In the genomic region with DNA sequence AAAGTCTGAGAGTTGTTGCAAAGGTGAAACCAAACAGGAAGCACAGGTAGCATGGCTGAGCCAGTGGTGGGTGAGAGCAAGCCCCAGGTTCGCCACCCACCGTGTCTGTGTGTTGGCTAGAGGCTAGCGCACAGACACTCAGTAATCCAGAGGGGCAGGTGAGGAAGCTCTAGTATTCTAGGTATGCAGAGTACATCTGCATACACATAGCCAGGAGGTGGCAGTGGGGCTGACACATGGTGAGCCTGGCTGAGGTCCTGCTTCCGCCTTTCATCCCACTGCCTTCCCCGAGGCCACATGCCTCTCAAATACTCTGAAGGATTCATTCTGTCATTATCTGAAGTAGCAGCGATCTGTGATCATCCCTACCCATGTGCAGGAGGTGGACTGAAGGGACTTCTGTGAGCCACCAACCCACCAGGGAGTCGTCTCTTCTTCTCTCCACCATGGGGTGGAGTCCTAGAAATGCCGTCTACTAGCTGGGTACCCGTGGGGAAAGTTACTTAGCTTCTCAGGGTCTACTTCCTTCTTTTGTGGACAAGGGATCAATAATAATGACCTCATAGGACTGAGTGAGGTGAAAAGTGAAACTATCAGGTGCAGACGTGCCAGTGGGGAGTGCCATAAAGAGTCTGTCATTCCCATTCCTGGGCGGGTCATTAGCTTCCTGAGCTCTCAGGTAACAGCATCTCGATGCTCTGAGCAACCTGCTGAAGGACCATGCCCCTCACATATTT, we compare ENCODE assay signal across 9 cellular contexts. TPM values are rescaled to one million over a fixed set of nuclear protein-coding genes. Genes with fewer than 3 reads are reported as not detected.
DNase-seq lines count a peak whose midpoint lies in the region; ATAC-seq, FAIRE-seq and TF ChIP-seq lines count a peak whose summit lies in the region.
"Had no signal": no experiment of that assay in that cellular context is flagged by ENCODE, and none has a peak within 500 bp of the region (broad histone marks: within the 10 kb centered on the region; RNA-seq: fewer than 3 reads in every experiment).

No MANE protein-coding gene starts in this region.

- no peak overlapping the region for H4K91ac ChIP-seq in H1 (replicated peaks; ENCODE audit: insufficient read length, low read length)

- TF ChIP-seq RAD21 in H1 (IDR thresholded peaks at IDR 0.05 in 1 of 2, conservative IDR thresholded peaks at IDR 0.05 in 1 of 2; ENCODE audit: low read depth in 2 of 2, low read length in 2 of 2) = no peak

- H3K79me2 ChIP-seq in H1 (ENCODE audit: control insufficient read depth in 1 of 2, insufficient read depth in 2 of 2, low read length in 2 of 2) = no peaks in the 10 kb centered on the region

- H3K27ac ChIP-seq in H1 (ENCODE audit: low read depth, low read length) = no peak overlapping the region

- no peaks in the 10 kb centered on the region for H3K27me3 ChIP-seq in H1 (replicated peaks in 1 of 4; ENCODE audit: control insufficient read depth in 3 of 4, extremely low read depth in 1 of 4, insufficient read depth in 3 of 4, low read length in 3 of 4)

- peak overlapping the region; percentile 98 for H2BK12ac ChIP-seq in H1 (ENCODE audit: low read depth, low read length)

- H3K9ac ChIP-seq in H1 (replicated peaks in 1 of 4; ENCODE audit: extremely low read depth in 1 of 4, low read depth in 3 of 4, low read length in 3 of 4) = no peak overlapping the region; a peak in 2 of 7 replicates

- in situ Hi-C loops in G401 (cut with HindIII; ENCODE audit: low sequenced_read_pairs) = no loop called here

- H2BK5ac ChIP-seq in H1 (ENCODE audit: low read depth, low read length) = peak overlapping the region; percentile 97

- H3K4me3 ChIP-seq in GM12875 (ENCODE audit: low read depth, low read length) (no peak overlapping the region), H1 (ENCODE audit: extremely low read depth in 1 of 4, insufficient read depth in 2 of 4, low read depth in 3 of 4, low read length in 4 of 4) (no peak overlapping the region)

- no peaks in the 10 kb centered on the region for H3K23me2 ChIP-seq in H1 (ENCODE audit: low read depth, low read length)

- H3K23ac ChIP-seq in H1 (ENCODE audit: insufficient read length) = no peak overlapping the region

- no peak overlapping the region for H3K56ac ChIP-seq in H1 (replicated peaks; ENCODE audit: insufficient read length, low read depth, low read length)

- ATAC-seq in GM19467 (IDR thresholded peaks at IDR 0.05; ENCODE audit: unreplicated experiment) (peak; percentile 43), HG03469 (IDR thresholded peaks at IDR 0.05; ENCODE audit: unreplicated experiment) (peak; percentile 38), HG02884 (IDR thresholded peaks at IDR 0.05; ENCODE audit: unreplicated experiment) (no peak), GM18858 (IDR thresholded peaks at IDR 0.05; ENCODE audit: unreplicated experiment) (no peak)

- H2AK5ac ChIP-seq in H1 (ENCODE audit: low read depth, low read length) = peak overlapping the region; percentile 57; the same call in 1 of the 2 replicates

- no peak overlapping the region for H2BK120ac ChIP-seq in H1 (replicated peaks; ENCODE audit: low read depth, low read length)

- no peak for FAIRE-seq in H1 (lab: Jason Lieb, UNC)

- CTCF ChIA-PET in H1 (lab: Charles Lee; ENCODE audit: partially characterized antibody) = interaction anchor here (0.7 to 13.9 kb wide), 19 partner anchors 7 to 159 kb away, joined by 3 to 238 read pairs (median 4); a partner anchor contains a TSS

- 0 out of 8 replicates have a peak, but pooled peaks cover 0 to 2% (median 0%) of the 10 kb centered on the region in 4 experiments for H3K36me3 ChIP-seq in H1 (ENCODE audit: control insufficient read depth in 2 of 4, insufficient read depth in 4 of 4, low read length in 3 of 4)

- 73% methylated on average over 12 of the region's 12 CpGs; no CpG with 5 or more reads in 1 of the 2 experiments for WGBS in H1 (ENCODE audit: extremely low coverage in 1 of 2, insufficient coverage in 1 of 2, insufficient read length in 1 of 2, insufficient replicate concordance in 2 of 2, low coverage in 1 of 2, low lambda C conversion rate in 2 of 2, missing lambda C conversion rate in 1 of 2), 2 experiments

- no peak overlapping the region for H2BK15ac ChIP-seq in H1 (ENCODE audit: low read length)

- peak overlapping the region; percentile 45 for H4K8ac ChIP-seq in H1 (ENCODE audit: extremely low read depth, insufficient read depth, low read length)

- peak; percentile 43 to 54 for DNase-seq in H1 (ENCODE audit: low read depth in 1 of 2, low spot score in 2 of 2)
- no peak for DNase-seq in NCI-H2081 (lab: John Stamatoyannopoulos, UW)
- no peak for DNase-seq in G401 (ENCODE audit: low spot score)
- DNase-seq: stimulated activated CD4-positive, alpha-beta T cell treated with anti-CD3 and anti-CD28 coated beads, Interleukin-4, amount 100 ng/mL, for 4 hours had no signal

- no peak overlapping the region for H4K5ac ChIP-seq in H1 (ENCODE audit: insufficient read length, low read depth, low read length)

- peak overlapping the region; percentile 64; the same call in 1 of the 2 replicates for H3K18ac ChIP-seq in H1 (ENCODE audit: extremely low read depth, low read length)

- no peak overlapping the region for H3K14ac ChIP-seq in H1 (ENCODE audit: insufficient read length)

- H3K9me3 ChIP-seq in H1 (ENCODE audit: insufficient read depth in 2 of 2, low read depth in 1 of 2, low read length in 1 of 2) = no peaks in the 10 kb centered on the region

- H4K20me1 ChIP-seq in H1 (replicated peaks in 1 of 2; ENCODE audit: control insufficient read depth in 1 of 2, insufficient read depth in 2 of 2, low read length in 2 of 2) = no peaks in the 10 kb centered on the region

- no peak for TF ChIP-seq POLR2A in H1 (IDR thresholded peaks at IDR 0.05; ENCODE audit: control extremely low read depth in 1 of 2, low read depth in 2 of 2, low read length in 2 of 2)

- H3K4me1 ChIP-seq in H1 (replicated peaks in 1 of 4; ENCODE audit: control insufficient read depth in 3 of 4, insufficient read depth in 4 of 4, low read length in 3 of 4) = peaks cover 3 to 9% (median 6%) of the 10 kb centered on the region in 4 experiments

- peak overlapping the region; percentile 89 for H2BK20ac ChIP-seq in H1 (ENCODE audit: low read length)

- POLR2A ChIA-PET in H1 (lab: Charles Lee; ENCODE audit: partially characterized antibody) = interaction anchor here (0.8 to 4.8 kb wide), 7 partner anchors 24 to 216 kb away, joined by 3 to 32 read pairs (median 4); no protein-coding TSS in a partner anchor

- TF ChIP-seq EP300 in H1 (IDR thresholded peaks at IDR 0.05; ENCODE audit: borderline replicate concordance in 1 of 2, low read depth in 2 of 2, low read length in 2 of 2) = no peak

- H2AFZ ChIP-seq in H1 (ENCODE audit: low read length) = no peak overlapping the region

- H3K79me1 ChIP-seq in H1 (ENCODE audit: low read depth, low read length) = no peaks in the 10 kb centered on the region

- H3K4me2 ChIP-seq in H1 (ENCODE audit: insufficient read depth in 1 of 2, low read depth in 2 of 2, low read length in 2 of 2) = peak overlapping the region in 1 of 2 experiments; percentile 42; a peak in 1 of 4 replicates

- H3K4ac ChIP-seq in H1 (replicated peaks; ENCODE audit: insufficient read length, low read depth, low read length) = no peak overlapping the region

- peak; percentile 6; the same call in 1 of the 2 replicates for TF ChIP-seq CTCF in GM12875 (IDR thresholded peaks at IDR 0.05; ENCODE audit: borderline replicate concordance, insufficient read depth, low read depth, low read length)
- no peak for TF ChIP-seq CTCF in H1 (IDR thresholded peaks at IDR 0.05; ENCODE audit: control extremely low read depth in 1 of 3, insufficient read depth in 1 of 3, low read depth in 1 of 3, low read length in 3 of 3)

TF ChIP-seq in H1, 55 proteins besides CTCF, POLR2A, EP300 and RAD21 (continues in another document):
- TF ChIP-seq TAF1 (IDR thresholded peaks at IDR 0.05; ENCODE audit: low read depth, low read length) (0 out of 2 replicates have a peak, but pooled peaks have one; percentile 17), NRF1 (IDR thresholded peaks at IDR 0.05; ENCODE audit: low read depth, low read length) (no peak), YY1 (IDR thresholded peaks at IDR 0.05; ENCODE audit: low read depth, low read length) (0 out of 2 replicates have a peak, but pooled peaks have one; percentile 16), TEAD4 (IDR thresholded peaks at IDR 0.05; ENCODE audit: low read depth, low read length) (peak; percentile 96)
- TF ChIP-seq, protein P1, sequence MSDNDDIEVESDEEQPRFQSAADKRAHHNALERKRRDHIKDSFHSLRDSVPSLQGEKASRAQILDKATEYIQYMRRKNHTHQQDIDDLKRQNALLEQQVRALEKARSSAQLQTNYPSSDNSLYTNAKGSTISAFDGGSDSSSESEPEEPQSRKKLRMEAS (IDR thresholded peaks at IDR 0.05) = peak; percentile 88
- TF ChIP-seq, protein P2, sequence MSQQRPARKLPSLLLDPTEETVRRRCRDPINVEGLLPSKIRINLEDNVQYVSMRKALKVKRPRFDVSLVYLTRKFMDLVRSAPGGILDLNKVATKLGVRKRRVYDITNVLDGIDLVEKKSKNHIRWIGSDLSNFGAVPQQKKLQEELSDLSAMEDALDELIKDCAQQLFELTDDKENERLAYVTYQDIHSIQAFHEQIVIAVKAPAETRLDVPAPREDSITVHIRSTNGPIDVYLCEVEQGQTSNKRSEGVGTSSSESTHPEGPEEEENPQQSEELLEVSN (IDR thresholded peaks at IDR 0.05) = peak; percentile 77

RNA-seq across cellular contexts. Expression of a gene that starts 36.0 kb away (rescaled TPM):
- total RNA-seq in H1 (2021; fragmentation: NEBNext Ultra II Directional; extraction: Animal tissue kit (Norgen Biotek cat#: 25700)) = 0.45 TPM in 1 of 2 replicates, not detected in the other
- 0.63 and 0.77 TPM in 2 replicates for polyA plus RNA-seq in H1 (2011; rRNA removed)
- 0.44 TPM for polyA plus RNA-seq in H1 (2011; cell fraction: cytosol; rRNA removed)
- 0.60 TPM for polyA plus RNA-seq in H1 (2011; cell fraction: nucleus; rRNA removed)
- polyA plus RNA-seq in H1 (2012, experiment 1 of 2) = 0.27 to 0.81 TPM (median 0.46 TPM) in 3 of 4 replicates, not detected in the other
- 0.47 TPM for polyA plus RNA-seq in H1 (2012, experiment 2 of 2)
- polyA plus RNA-seq in H1 (2013, experiment 1 of 2) = 0.18 TPM
- polyA plus RNA-seq in H1 (2013, experiment 2 of 2) = 0.24 TPM
- polyA minus RNA-seq in H1 (2011; rRNA and poly(A)+ RNA removed) = 0.51 and 1.6 TPM in 2 replicates
- polyA minus RNA-seq in H1 (2011; cell fraction: cytosol; rRNA and poly(A)+ RNA removed) = not detected
- polyA minus RNA-seq in H1 (2011; cell fraction: nucleus; rRNA and poly(A)+ RNA removed) = not detected
- total RNA-seq in G401 (2014; rRNA removed; shearing (Covaris generic)) = not detected in 2 replicates

RNA-seq across cellular contexts. Expression of a gene that starts 58.3 kb away (rescaled TPM):
- 0.61 and 0.67 TPM in 2 replicates for total RNA-seq in H1 (2021; fragmentation: NEBNext Ultra II Directional; extraction: Animal tissue kit (Norgen Biotek cat#: 25700))
- polyA plus RNA-seq in H1 (2011; rRNA removed) = 0.83 and 0.96 TPM in 2 replicates
- 0.39 TPM for polyA plus RNA-seq in H1 (2011; cell fraction: cytosol; rRNA removed)
- polyA plus RNA-seq in H1 (2011; cell fraction: nucleus; rRNA removed) = 1.7 TPM
- polyA plus RNA-seq in H1 (2012, experiment 1 of 2) = 0.35 to 0.48 TPM (median 0.41 TPM) in 4 replicates
- 0.43 TPM for polyA plus RNA-seq in H1 (2012, experiment 2 of 2)
- polyA plus RNA-seq in H1 (2013, experiment 1 of 2) = 0.59 TPM
- 0.42 TPM for polyA plus RNA-seq in H1 (2013, experiment 2 of 2)
- 0.28 and 0.41 TPM in 2 replicates for polyA minus RNA-seq in H1 (2011; rRNA and poly(A)+ RNA removed)
- polyA minus RNA-seq in H1 (2011; cell fraction: cytosol; rRNA and poly(A)+ RNA removed) = not detected
- 1.4 TPM for polyA minus RNA-seq in H1 (2011; cell fraction: nucleus; rRNA and poly(A)+ RNA removed)
- 1.1 and 3.1 TPM in 2 replicates for total RNA-seq in G401 (2014; rRNA removed; shearing (Covaris generic))

Comparison
In these comparisons a context has a peak if more than half of its experiments do, and no peak if none do; other contexts are left out.
1. ATAC-seq: peak in GM19467 (single experiment) and HG03469 (single experiment); none in HG02884 (single experiment) and GM18858 (single experiment).
2. DNase-seq: peak in H1 (2 of 2); none in NCI-H2081 (0 of 2) and G401 (single experiment).